ENCODE assay signal across 20 cellular contexts in the genomic region with DNA sequence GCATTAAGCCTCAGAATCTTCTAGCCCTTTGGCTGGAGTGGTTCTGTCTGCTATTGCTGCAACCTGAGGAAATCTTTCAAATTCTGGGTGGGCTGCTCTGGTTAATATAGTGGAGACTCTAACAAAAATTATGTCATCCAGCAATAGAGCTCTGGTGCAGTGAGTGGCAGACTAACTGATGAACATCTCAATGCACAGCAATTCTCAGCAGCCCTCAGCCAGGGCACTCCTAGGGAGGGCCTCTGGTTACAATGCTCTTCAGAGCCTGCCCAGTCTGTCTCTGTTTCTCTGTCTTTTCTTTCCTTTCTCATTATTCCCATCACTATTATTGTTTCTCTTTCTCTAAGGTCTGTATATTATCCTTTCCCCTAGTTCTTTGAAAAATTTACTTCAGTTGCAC.
"Had no signal": no experiment of that assay in that cellular context is flagged by ENCODE, and none has a peak within 500 bp of the region (broad histone marks: within the 10 kb centered on the region; RNA-seq: fewer than 3 reads in every experiment).

No MANE protein-coding gene starts in this region.

- H3K27ac ChIP-seq: left lung, vagina had no signal

- FAIRE-seq: bronchial epithelial cell, endometrium had no signal

- H3K27me3 ChIP-seq: left lung, vagina had no signal

- H3K4me1 ChIP-seq: left lung, stomach, vagina had no signal

- H3K9me3 ChIP-seq: left lung, stomach, vagina had no signal

- H3K4me3 Mint-ChIP-seq: activated naive CD8-positive, alpha-beta T cell; neural crest cell had no signal

- H3K36me3 Mint-ChIP-seq: activated naive CD8-positive, alpha-beta T cell had no signal

- H3K4me3 ChIP-seq: left lung, stomach, vagina had no signal

- H3K36me3 ChIP-seq: left lung, stomach, vagina had no signal

- H3K27ac Mint-ChIP-seq: activated naive CD8-positive, alpha-beta T cell; progenitor cell of endocrine pancreas had no signal

- DNase-seq: activated CD4-positive, alpha-beta T cell treated with anti-CD3 and anti-CD28 coated beads, Interleukin-2, amount 50 U/mL, for 4 hours; activated CD4-positive, CD25-positive, alpha-beta regulatory T cell treated with anti-CD3 and anti-CD28 coated beads, Interleukin-2, amount 50 U/mL, for 72 hours; activated gamma-delta T cell treated with Interleukin-2 at 50 U/mL for 16 hours; cerebellar nuclear complex; cortex of kidney; erythroblast; foreskin melanocyte; glutamatergic neuron; left lung; midbrain; stimulated activated CD4-positive, alpha-beta T cell treated with anti-CD3 and anti-CD28 coated beads, Interleukin-12 subunit alpha, Interleukin-12 subunit beta, amount 100 ng/mL, for 4 hours; stimulated activated CD4-positive, alpha-beta T cell treated with anti-CD3 and anti-CD28 coated beads, Interleukin-1b, Interleukin-23, amount 100 ng/mL, for 48 hours; stomach; T1000 had no signal

- H3K4me1 Mint-ChIP-seq: neural crest cell had no signal
